14 cellular contexts compared by ENCODE assay signal in the genomic region with DNA sequence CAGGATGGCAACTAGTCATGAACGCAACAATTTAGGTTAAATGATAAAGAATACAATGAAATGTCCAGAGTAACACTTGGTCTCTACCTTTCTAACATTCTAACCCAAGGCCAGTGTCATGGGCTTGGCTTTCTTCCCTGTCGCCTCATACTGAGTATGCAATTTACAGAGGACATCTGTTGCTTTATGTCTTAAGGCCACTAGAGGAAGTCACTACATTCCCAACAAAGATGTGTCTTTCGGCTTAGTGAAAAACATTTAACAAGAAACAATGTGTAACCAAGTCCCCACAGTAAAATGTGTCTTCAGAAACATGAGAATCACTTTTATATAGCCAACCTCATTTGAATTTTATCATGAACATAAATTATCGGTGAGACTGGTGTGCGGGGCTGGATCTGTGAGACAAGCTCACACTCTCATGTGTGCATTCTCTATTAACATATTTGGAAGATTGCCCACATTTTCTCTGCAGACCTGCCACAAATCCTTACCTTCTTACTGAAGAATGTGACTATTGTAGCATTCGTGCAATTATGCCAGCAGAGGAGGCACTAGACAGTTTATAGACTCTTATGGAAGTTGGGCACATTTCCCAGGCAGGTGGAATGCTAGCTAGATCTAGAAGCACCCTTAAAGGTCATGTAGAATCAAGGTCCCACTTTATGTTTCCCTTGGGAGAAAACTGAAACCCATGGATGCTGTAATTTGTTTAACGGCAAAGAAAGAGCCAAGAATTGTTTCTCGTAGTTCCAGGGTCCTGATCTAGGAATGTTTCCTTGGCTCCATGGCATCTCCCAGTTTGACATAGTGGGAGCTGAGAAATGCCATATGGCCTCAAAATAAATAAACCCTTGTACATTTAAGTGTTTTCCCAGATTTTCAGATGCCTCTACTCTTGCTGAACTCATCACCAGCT.
DNase-seq lines count a peak whose midpoint lies in the region; ATAC-seq and TF ChIP-seq lines count a peak whose summit lies in the region.
"Had no signal": no experiment of that assay in that cellular context is flagged by ENCODE, and none has a peak within 500 bp of the region (broad histone marks: within the 10 kb centered on the region; RNA-seq: fewer than 3 reads in every experiment).

No MANE protein-coding gene starts in this region.

- H3K9me3 ChIP-seq in IMR-90 (ENCODE audit: control insufficient read depth, insufficient read depth, low read length) (no peaks in the 10 kb centered on the region), heart right ventricle (no peaks in the 10 kb centered on the region), esophagus squamous epithelium (no peaks in the 10 kb centered on the region)

- dilution Hi-C loops in IMR-90 (cut with HindIII; ENCODE audit: low sequenced_read_pairs, unreplicated experiment), result no loop called here

- H4K5ac ChIP-seq in IMR-90 (ENCODE audit: low read depth, low read length), result no peak overlapping the region

- no peak overlapping the region for H3K4me3 Mint-ChIP-seq in CD14-positive monocyte
- no peak overlapping the region for H3K4me3 Mint-ChIP-seq in activated CD4-positive, alpha-beta T cell treated with anti-CD3 and anti-CD28 coated beads for 36 hours
- H3K4me3 Mint-ChIP-seq: activated naive CD4-positive, alpha-beta T cell treated with anti-CD3 and anti-CD28 coated beads, Interleukin-2, amount 50 U/mL, for 24 hours; CD8-positive, alpha-beta T cell had no signal

- H2BK5ac ChIP-seq in IMR-90 (ENCODE audit: low read depth, low read length, poor library complexity, severe bottlenecking), result peak overlapping the region; percentile 41

- peak; percentile 31 for ATAC-seq in IMR-90 (ENCODE audit: low read depth)
- ATAC-seq in heart right ventricle, result peak in 5 of 8 donors; percentile 23 to 62 (median 50)
- no peak for ATAC-seq in HG02970 (IDR thresholded peaks at IDR 0.05; ENCODE audit: low FRiP score, unreplicated experiment)
- no peak for ATAC-seq in GM21723 (IDR thresholded peaks at IDR 0.05; ENCODE audit: unreplicated experiment)
- ATAC-seq in activated CD4-positive, alpha-beta T cell treated with anti-CD3 and anti-CD28 coated beads for 36 hours, result no peak
- ATAC-seq: CD8-positive, alpha-beta T cell had no signal

- H3K4me2 ChIP-seq in IMR-90 (ENCODE audit: low read depth, low read length), result peak overlapping the region; percentile 46

- H2BK120ac ChIP-seq in IMR-90 (ENCODE audit: low read depth, low read length), result peak overlapping the region; percentile 14; the same call in 1 of the 2 replicates

- no peak overlapping the region for H2AK9ac ChIP-seq in IMR-90 (replicated peaks; ENCODE audit: low read depth, low read length, poor library complexity)

- peak; percentile 8 for TF ChIP-seq CTCF in CD14-positive monocyte (IDR thresholded peaks at IDR 0.05)
- TF ChIP-seq CTCF in IMR-90 (conservative IDR thresholded peaks at IDR 0.05; ENCODE audit: low read depth, low read length), result no peak
- TF ChIP-seq CTCF in heart right ventricle (IDR thresholded peaks at IDR 0.05), result peak in 4 of 9 donors; percentile 5 to 15 (median 12)
- no peak for TF ChIP-seq CTCF in esophagus squamous epithelium (IDR thresholded peaks at IDR 0.05)

- no peak overlapping the region for H4K91ac ChIP-seq in IMR-90 (ENCODE audit: insufficient read depth, low read depth, low read length)

- BruUV-seq in IMR-90 (replicated peaks; lab: Mats Ljungman, UMichigan), result no TSS peak

- H3K9me3 Mint-ChIP-seq in CD14-positive monocyte, result no peaks in the 10 kb centered on the region
- H3K9me3 Mint-ChIP-seq in activated CD4-positive, alpha-beta T cell treated with anti-CD3 and anti-CD28 coated beads for 36 hours (ENCODE audit: low read depth), result no peaks in the 10 kb centered on the region
- H3K9me3 Mint-ChIP-seq: activated naive CD4-positive, alpha-beta T cell treated with anti-CD3 and anti-CD28 coated beads, Interleukin-2, amount 50 U/mL, for 24 hours; CD8-positive, alpha-beta T cell had no signal

- peak overlapping the region; percentile 80 for H3K23ac ChIP-seq in IMR-90 (ENCODE audit: low read depth, low read length)

- WGBS in IMR-90 (ENCODE audit: extremely low coverage in 2 of 2, insufficient read length in 1 of 2), 2 experiments, result 27% methylated on average over 3 of the region's 8 CpGs; no CpG with 5 or more reads in 1 of the 2 experiments
- WGBS in heart right ventricle, 2 donors, result 40 to 43% methylated on average over 8 of the region's 8 CpGs
- 74 to 75% methylated on average over 8 of the region's 8 CpGs for WGBS in esophagus squamous epithelium, 2 donors

- peak overlapping the region; percentile 35; the same call in 1 of the 2 replicates for H3K27ac ChIP-seq in IMR-90 (ENCODE audit: insufficient read depth, low read length)
- H3K27ac ChIP-seq in heart right ventricle, result no peak overlapping the region
- no peak overlapping the region for H3K27ac ChIP-seq in esophagus squamous epithelium
- H3K27ac ChIP-seq: epithelial cell of prostate had no signal

- no peaks in the 10 kb centered on the region for H4K20me1 ChIP-seq in IMR-90 (ENCODE audit: insufficient read depth, low read length)

- POLR2A ChIA-PET in IMR-90 (lab: Charles Lee; ENCODE audit: unreplicated experiment), result no interaction called here
- POLR2A ChIA-PET in activated CD4-positive, alpha-beta T cell treated with anti-CD3 and anti-CD28 coated beads for 36 hours (lab: Charles Lee), result no interaction called here

- H2AK5ac ChIP-seq in IMR-90 (ENCODE audit: low read depth, low read length), result no peak overlapping the region

- no peak overlapping the region; the same call in 1 of the 2 replicates for H2BK20ac ChIP-seq in IMR-90 (ENCODE audit: low read depth, low read length)

- 0 out of 2 replicates have a peak overlapping the region, but pooled peaks have one; percentile 12 for H3K4ac ChIP-seq in IMR-90 (ENCODE audit: low read depth, low read length)

- no peak overlapping the region for H2AFZ ChIP-seq in IMR-90 (replicated peaks; ENCODE audit: low read length, poor library complexity)

- H3K9me1 ChIP-seq in IMR-90 (ENCODE audit: insufficient read depth, low read length), result peaks cover 3% of the 10 kb centered on the region

- peaks cover 0 to 2% (median 2%) of the 10 kb centered on the region in 3 donors for H3K27me3 Mint-ChIP-seq in CD14-positive monocyte (ENCODE audit: low read depth in 3 of 3)
- no peaks in the 10 kb centered on the region for H3K27me3 Mint-ChIP-seq in activated CD4-positive, alpha-beta T cell treated with anti-CD3 and anti-CD28 coated beads for 36 hours
- H3K27me3 Mint-ChIP-seq: activated naive CD4-positive, alpha-beta T cell treated with anti-CD3 and anti-CD28 coated beads, Interleukin-2, amount 50 U/mL, for 24 hours had no signal

- no peaks in the 10 kb centered on the region for H3K36me3 ChIP-seq in IMR-90 (ENCODE audit: control insufficient read depth, insufficient read depth, low read length)
- no peaks in the 10 kb centered on the region for H3K36me3 ChIP-seq in heart right ventricle
- H3K36me3 ChIP-seq in esophagus squamous epithelium, result no peaks in the 10 kb centered on the region

- H3K27me3 ChIP-seq in IMR-90 (ENCODE audit: control insufficient read depth, insufficient read depth, low read length) (no peaks in the 10 kb centered on the region), heart right ventricle (no peaks in the 10 kb centered on the region), esophagus squamous epithelium (no peaks in the 10 kb centered on the region)

- peak overlapping the region; percentile 77 for H3K14ac ChIP-seq in IMR-90 (replicated peaks; ENCODE audit: low read depth, low read length)

- no peak overlapping the region for H3K9ac ChIP-seq in IMR-90 (ENCODE audit: low read depth, low read length)

- H3K18ac ChIP-seq in IMR-90 (ENCODE audit: low read depth, low read length), result peak overlapping the region; percentile 70; the same call in 1 of the 2 replicates

- intact Hi-C loops in CD14-positive monocyte (cut with micrococcal nuclease) (no loop called here), IMR-90 (cut with micrococcal nuclease) (loop anchor here (10.0 kb wide), 3 partner anchors 161 to 229 kb away; no protein-coding TSS in a partner anchor), heart right ventricle (cut with DNase I) (loop anchor here in 3 of 10 donors (10.0 kb wide), 2 partner anchors 209 to 229 kb away; no protein-coding TSS in a partner anchor), esophagus squamous epithelium (cut with DNase I) (no loop called here)
- intact Hi-C loops in activated CD4-positive, alpha-beta T cell treated with anti-CD3 and anti-CD28 coated beads for 36 hours (cut with DNase I, micrococcal nuclease), result no loop called here

- H3K4me1 ChIP-seq in IMR-90 (ENCODE audit: control insufficient read depth, insufficient read depth, low read length), result peaks cover 6% of the 10 kb centered on the region
- peaks cover 0 to 17% (median 10%) of the 10 kb centered on the region in 9 donors for H3K4me1 ChIP-seq in heart right ventricle
- H3K4me1 ChIP-seq in esophagus squamous epithelium, result no peaks in the 10 kb centered on the region

- no peaks in the 10 kb centered on the region for H3K36me3 Mint-ChIP-seq in CD14-positive monocyte
- H3K36me3 Mint-ChIP-seq in activated CD4-positive, alpha-beta T cell treated with anti-CD3 and anti-CD28 coated beads for 36 hours (ENCODE audit: low read depth), result no peaks in the 10 kb centered on the region
- H3K36me3 Mint-ChIP-seq: activated naive CD4-positive, alpha-beta T cell treated with anti-CD3 and anti-CD28 coated beads, Interleukin-2, amount 50 U/mL, for 24 hours; CD8-positive, alpha-beta T cell had no signal

- in situ Hi-C loops in IMR-90 (cut with MboI; ENCODE audit: low sequenced_read_pairs), result no loop called here

- DNase-seq in CD14-positive monocyte (ENCODE audit: low spot score), result no peak
- peak; percentile 62 for DNase-seq in IMR-90
- DNase-seq in NCI-H524 treated with DMSO at 0.1 percent for 48 hours (lab: John Stamatoyannopoulos, UW), result peak; percentile 20
- no peak for DNase-seq in heart right ventricle
- DNase-seq in esophagus squamous epithelium (lab: John Stamatoyannopoulos, UW), result no peak
- no peak for DNase-seq in activated CD4-positive, alpha-beta T cell treated with anti-CD3 and anti-CD28 coated beads for 36 hours
- DNase-seq: activated CD4-positive, CD25-positive, alpha-beta regulatory T cell; CD8-positive, alpha-beta T cell; NCI-H1694 treated with DMSO at 0.1 percent for 48 hours; stimulated activated CD4-positive, alpha-beta T cell treated with anti-CD3 and anti-CD28 coated beads, Interleukin-12 subunit alpha, Interleukin-12 subunit beta, amount 100 ng/mL, for 4 hours had no signal

- H3K4me3 ChIP-seq in IMR-90 (ENCODE audit: insufficient read depth, low read depth, low read length) (no peak overlapping the region), heart right ventricle (no peak overlapping the region), esophagus squamous epithelium (no peak overlapping the region)

- TF ChIP-seq POLR2A in IMR-90 (IDR thresholded peaks at IDR 0.05; ENCODE audit: low read depth, low read length) (no peak), esophagus squamous epithelium (IDR thresholded peaks at IDR 0.05) (no peak)

- no peak for TF ChIP-seq RAD21 in IMR-90 (IDR thresholded peaks at IDR 0.05; ENCODE audit: low read length)

- no peak overlapping the region for H4K8ac ChIP-seq in IMR-90 (ENCODE audit: low read depth in 2 of 2, low read length in 2 of 2)

- CTCF ChIA-PET in IMR-90 (lab: Yijun Ruan, JAX), result no interaction called here
- CTCF ChIA-PET in activated CD4-positive, alpha-beta T cell treated with anti-CD3 and anti-CD28 coated beads for 36 hours (lab: Charles Lee), result interaction anchor here (0.7 to 0.9 kb wide), 2 partner anchors 142 to 241 kb away, joined by 3 read pairs; no protein-coding TSS in a partner anchor

- no peak overlapping the region for H3K56ac ChIP-seq in IMR-90 (ENCODE audit: extremely low read depth, insufficient read depth, low read length)

- H2BK15ac ChIP-seq in IMR-90 (ENCODE audit: low read depth, low read length), result no peak overlapping the region

- H3K4me1 Mint-ChIP-seq in CD14-positive monocyte, result no peaks in the 10 kb centered on the region
- H3K4me1 Mint-ChIP-seq in activated CD4-positive, alpha-beta T cell treated with anti-CD3 and anti-CD28 coated beads for 36 hours, result no peaks in the 10 kb centered on the region
- H3K4me1 Mint-ChIP-seq: activated naive CD4-positive, alpha-beta T cell treated with anti-CD3 and anti-CD28 coated beads, Interleukin-2, amount 50 U/mL, for 24 hours had no signal

- H3K79me1 ChIP-seq in IMR-90 (ENCODE audit: low read depth in 1 of 2, low read length in 2 of 2), result no peaks in the 10 kb centered on the region

- H3K27ac Mint-ChIP-seq in CD14-positive monocyte, result no peak overlapping the region
- H3K27ac Mint-ChIP-seq in activated CD4-positive, alpha-beta T cell treated with anti-CD3 and anti-CD28 coated beads for 36 hours, result no peak overlapping the region
- H3K27ac Mint-ChIP-seq: activated naive CD4-positive, alpha-beta T cell treated with anti-CD3 and anti-CD28 coated beads, Interleukin-2, amount 50 U/mL, for 24 hours; CD8-positive, alpha-beta T cell had no signal

Comparison
In these comparisons a context has a peak if more than half of its experiments do, and no peak if none do; other contexts are left out.
1. DNase-seq: peak in IMR-90 (single experiment) and NCI-H524 treated with DMSO at 0.1 percent for 48 hours (single experiment); none in CD14-positive monocyte (single experiment), heart right ventricle (0 of 2), esophagus squamous epithelium (single experiment) and activated CD4-positive, alpha-beta T cell treated with anti-CD3 and anti-CD28 coated beads for 36 hours (single experiment).
2. ATAC-seq: peak in IMR-90 (single experiment) and heart right ventricle (5 of 8); none in HG02970 (single experiment), GM21723 (single experiment) and activated CD4-positive, alpha-beta T cell treated with anti-CD3 and anti-CD28 coated beads for 36 hours (single experiment).